8 cellular contexts compared by ENCODE assay signal in the genomic region with DNA sequence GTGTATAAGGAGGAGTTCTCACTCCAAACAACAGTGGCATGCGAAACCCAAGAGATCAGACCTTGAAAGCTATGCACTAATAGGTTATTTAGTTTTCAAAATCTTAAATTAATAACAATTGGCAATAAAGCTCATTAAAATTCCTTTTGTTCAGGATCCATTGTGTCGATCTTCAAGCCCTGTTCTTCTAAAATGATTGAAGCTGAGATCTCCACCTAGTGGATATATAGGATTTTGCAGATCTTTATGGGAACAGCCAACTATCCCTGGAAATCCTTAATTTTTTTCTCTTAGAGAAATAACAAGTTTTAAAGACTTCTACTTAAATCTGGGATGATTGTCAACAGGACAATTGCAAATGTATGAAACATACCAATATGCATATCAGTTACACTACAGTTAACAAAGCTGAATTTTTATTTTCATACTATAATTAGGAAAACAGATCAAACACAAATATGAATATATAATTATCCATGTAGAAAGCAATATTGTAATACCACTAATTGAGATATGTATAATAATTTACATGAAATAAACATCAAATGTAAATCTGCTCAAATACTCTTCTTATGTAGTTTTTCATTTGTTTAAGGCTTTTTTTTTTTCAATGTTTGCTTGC. TPM values are rescaled to one million over a fixed set of nuclear protein-coding genes. Genes with fewer than 3 reads are reported as not detected.
DNase-seq lines count a peak whose midpoint lies in the region; ATAC-seq and TF ChIP-seq lines count a peak whose summit lies in the region.

No MANE protein-coding gene starts in this region.

- TF ChIP-seq CTCF in GM12872 (IDR thresholded peaks at IDR 0.05; ENCODE audit: insufficient read depth, low read depth, low read length): peak; percentile 46; the same call in 2 of the 3 replicates

- intact Hi-C loops in head of caudate nucleus (cut with DNase I): no loop called here

- DNase-seq in KBM-7 (peak; percentile 49), RPMI7951 (ENCODE audit: low read depth) (peak; percentile 47), fibroblast of gingiva (ENCODE audit: low read depth) (peak; percentile 47), pons (ENCODE audit: low spot score) (peak; percentile 78), head of caudate nucleus (no peak)
- DNase-seq in activated CD4-positive, alpha-beta T cell treated with anti-CD3 and anti-CD28 coated beads for 48 hours: no peak

- no peak for ATAC-seq in GM19463 (IDR thresholded peaks at IDR 0.05; ENCODE audit: unreplicated experiment)

- in situ Hi-C loops in KBM-7 (cut with MboI; ENCODE audit: low pct_unique_long_range_greater_than_20kb, low sequenced_read_pairs): no loop called here

RNA-seq across cellular contexts. Expression of a gene that starts 43.3 kb away (rescaled TPM):
- not detected in 2 replicates for total RNA-seq in RPMI7951 (2014; rRNA removed; shearing (Covaris generic))

Comparison
In these comparisons a context has a peak if more than half of its experiments do, and no peak if none do; other contexts are left out.
1. DNase-seq: peak in KBM-7 (single experiment), RPMI7951 (single experiment), fibroblast of gingiva (single experiment) and pons (single experiment); none in head of caudate nucleus (0 of 42) and activated CD4-positive, alpha-beta T cell treated with anti-CD3 and anti-CD28 coated beads for 48 hours (single experiment).